ENCODE assay signal across 13 cellular contexts in the genomic region with DNA sequence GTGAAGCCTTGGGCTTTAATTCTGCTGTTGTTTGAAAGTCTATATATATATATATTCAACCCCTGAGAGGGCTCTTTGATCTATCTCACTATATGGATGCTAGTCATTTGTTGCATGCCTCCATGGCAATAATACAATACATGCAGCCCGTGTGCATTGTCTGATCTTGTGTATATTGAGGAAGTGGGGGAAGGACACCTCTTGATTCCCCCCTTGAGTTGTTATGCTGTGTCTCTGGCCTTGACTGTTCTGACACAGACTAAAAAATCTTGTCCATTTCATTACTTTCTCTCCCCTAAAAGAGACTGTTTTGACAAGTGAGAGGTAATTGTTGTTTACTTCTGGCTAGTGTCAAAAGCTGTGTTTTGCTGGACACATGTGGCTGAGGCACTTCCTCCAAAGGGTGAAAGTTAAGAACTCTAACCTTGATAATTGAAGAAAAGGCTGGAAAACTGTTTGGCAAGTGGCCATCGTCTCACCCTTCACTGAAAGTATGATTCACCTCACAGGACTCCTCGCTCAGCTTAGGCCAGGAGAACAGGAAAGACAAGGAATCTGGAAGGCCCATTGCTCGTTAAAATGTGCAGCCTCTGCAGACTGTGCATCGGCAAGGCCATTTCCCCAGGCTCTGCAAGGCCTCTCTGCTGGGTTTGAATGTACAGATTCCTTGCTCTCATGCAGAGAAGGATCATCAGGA.
A peak's percentile ranks its signal among the peaks of the same experiment; 100 is the strongest.
DNase-seq lines count a peak whose midpoint lies in the region; ATAC-seq and TF ChIP-seq lines count a peak whose summit lies in the region.
"Had no signal": no experiment of that assay in that cellular context is flagged by ENCODE, and none has a peak within 500 bp of the region (broad histone marks: within the 10 kb centered on the region; RNA-seq: fewer than 3 reads in every experiment).

No MANE protein-coding gene starts in this region.

- intact Hi-C loops in left colon (cut with DNase I, micrococcal nuclease): no loop called here

- no peaks in the 10 kb centered on the region for H3K36me3 Mint-ChIP-seq in WTC11

- H3K27me3 ChIP-seq in brain microvascular endothelial cell (replicated peaks): no peaks in the 10 kb centered on the region

- no peak overlapping the region for H3K4me3 ChIP-seq in brain microvascular endothelial cell (ENCODE audit: low read depth, low read length)

- no peak overlapping the region for H3K27ac Mint-ChIP-seq in WTC11
- H3K27ac Mint-ChIP-seq: activated T-helper 1 cell treated with anti-CD3 and anti-CD28 coated beads, Interleukin-12 subunit alpha, Interleukin-12 subunit beta, Interleukin-2, Interleukin-4 antibody, amounts not matched to agents 30 ng/mL and 10 ng/mL and 1 ng/mL, durations not matched to agents 14 hours and 24 hours and 36 hours had no signal

- H3K4me1 Mint-ChIP-seq in WTC11: no peaks in the 10 kb centered on the region

- CTCF ChIA-PET in WTC11 (lab: Charles Lee): no interaction called here

- no peak for TF ChIP-seq CTCF in brain microvascular endothelial cell (IDR thresholded peaks at IDR 0.05; ENCODE audit: low read depth, low read length, missing control alignments)
- no peak for TF ChIP-seq CTCF in WTC11 (IDR thresholded peaks at IDR 0.05)

- H3K36me3 ChIP-seq in brain microvascular endothelial cell (replicated peaks): no peaks in the 10 kb centered on the region

- no peak overlapping the region for H3K4me3 Mint-ChIP-seq in WTC11
- H3K4me3 Mint-ChIP-seq: activated T-helper 1 cell treated with anti-CD3 and anti-CD28 coated beads, Interleukin-12 subunit alpha, Interleukin-12 subunit beta, Interleukin-2, Interleukin-4 antibody, amounts not matched to agents 30 ng/mL and 10 ng/mL and 1 ng/mL, durations not matched to agents 14 hours and 24 hours and 36 hours had no signal

- POLR2A ChIA-PET in WTC11 (lab: Charles Lee): no interaction called here

- no peaks in the 10 kb centered on the region for H3K27me3 Mint-ChIP-seq in WTC11 (ENCODE audit: low read depth)

- H3K27ac ChIP-seq in brain microvascular endothelial cell: no peak overlapping the region

- no peaks in the 10 kb centered on the region for H3K9me3 Mint-ChIP-seq in WTC11
- H3K9me3 Mint-ChIP-seq: activated T-helper 1 cell treated with anti-CD3 and anti-CD28 coated beads, Interleukin-12 subunit alpha, Interleukin-12 subunit beta, Interleukin-2, Interleukin-4 antibody, amounts not matched to agents 30 ng/mL and 10 ng/mL and 1 ng/mL, durations not matched to agents 14 hours and 24 hours and 36 hours had no signal

- ATAC-seq in left colon: peak; percentile 98
- ATAC-seq in WTC11: no peak

- in situ Hi-C loops in brain microvascular endothelial cell (cut with HindIII; ENCODE audit: low pct_ligation_motif_present, low sequenced_read_pairs): no loop called here

- peak; percentile 89 for DNase-seq in A172 (ENCODE audit: low spot score)
- peak; percentile 52 for DNase-seq in HS-27A (ENCODE audit: low read depth)
- peak; percentile 78 for DNase-seq in brain microvascular endothelial cell
- peak; percentile 54 to 59 for DNase-seq in left colon
- DNase-seq in Kasumi-1 (lab: John Stamatoyannopoulos, UW): no peak
- no peak for DNase-seq in GDM1 (lab: John Stamatoyannopoulos, UW)
- no peak for DNase-seq in WTC11 (ENCODE audit: low spot score)
- DNase-seq in SHP77 treated with DMSO at 0.1 percent for 48 hours (lab: John Stamatoyannopoulos, UW): no peak
- DNase-seq: effector memory CD4-positive, alpha-beta T cell; GOT3; NCI-H446 treated with DMSO at 0.1 percent for 48 hours; stimulated activated CD4-positive, alpha-beta T cell treated with anti-CD3 and anti-CD28 coated beads, Interleukin-4, amount 100 ng/mL, for 24 hours had no signal

TF ChIP-seq in WTC11, 78 proteins besides CTCF, POLR2A, EP300 and RAD21 (continues in another document):
- TF ChIP-seq, protein P1, sequence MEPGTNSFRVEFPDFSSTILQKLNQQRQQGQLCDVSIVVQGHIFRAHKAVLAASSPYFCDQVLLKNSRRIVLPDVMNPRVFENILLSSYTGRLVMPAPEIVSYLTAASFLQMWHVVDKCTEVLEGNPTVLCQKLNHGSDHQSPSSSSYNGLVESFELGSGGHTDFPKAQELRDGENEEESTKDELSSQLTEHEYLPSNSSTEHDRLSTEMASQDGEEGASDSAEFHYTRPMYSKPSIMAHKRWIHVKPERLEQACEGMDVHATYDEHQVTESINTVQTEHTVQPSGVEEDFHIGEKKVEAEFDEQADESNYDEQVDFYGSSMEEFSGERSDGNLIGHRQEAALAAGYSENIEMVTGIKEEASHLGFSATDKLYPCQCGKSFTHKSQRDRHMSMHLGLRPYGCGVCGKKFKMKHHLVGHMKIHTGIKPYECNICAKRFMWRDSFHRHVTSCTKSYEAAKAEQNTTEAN (CRISPR knock-in tag; IDR thresholded peaks at IDR 0.05): no peak
- TF ChIP-seq, protein P2, sequence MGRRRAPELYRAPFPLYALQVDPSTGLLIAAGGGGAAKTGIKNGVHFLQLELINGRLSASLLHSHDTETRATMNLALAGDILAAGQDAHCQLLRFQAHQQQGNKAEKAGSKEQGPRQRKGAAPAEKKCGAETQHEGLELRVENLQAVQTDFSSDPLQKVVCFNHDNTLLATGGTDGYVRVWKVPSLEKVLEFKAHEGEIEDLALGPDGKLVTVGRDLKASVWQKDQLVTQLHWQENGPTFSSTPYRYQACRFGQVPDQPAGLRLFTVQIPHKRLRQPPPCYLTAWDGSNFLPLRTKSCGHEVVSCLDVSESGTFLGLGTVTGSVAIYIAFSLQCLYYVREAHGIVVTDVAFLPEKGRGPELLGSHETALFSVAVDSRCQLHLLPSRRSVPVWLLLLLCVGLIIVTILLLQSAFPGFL (CRISPR knock-in tag; IDR thresholded peaks at IDR 0.05; ENCODE audit: borderline replicate concordance): no peak
- no peak for TF ChIP-seq JUN (CRISPR knock-in tag; IDR thresholded peaks at IDR 0.05)
- TF ChIP-seq NFE2L1 (CRISPR knock-in tag; IDR thresholded peaks at IDR 0.05): no peak
- TF ChIP-seq EMX1 (CRISPR knock-in tag; IDR thresholded peaks at IDR 0.05): no peak
- no peak for TF ChIP-seq TEAD4 (CRISPR knock-in tag; IDR thresholded peaks at IDR 0.05)
- TF ChIP-seq, protein P3, sequence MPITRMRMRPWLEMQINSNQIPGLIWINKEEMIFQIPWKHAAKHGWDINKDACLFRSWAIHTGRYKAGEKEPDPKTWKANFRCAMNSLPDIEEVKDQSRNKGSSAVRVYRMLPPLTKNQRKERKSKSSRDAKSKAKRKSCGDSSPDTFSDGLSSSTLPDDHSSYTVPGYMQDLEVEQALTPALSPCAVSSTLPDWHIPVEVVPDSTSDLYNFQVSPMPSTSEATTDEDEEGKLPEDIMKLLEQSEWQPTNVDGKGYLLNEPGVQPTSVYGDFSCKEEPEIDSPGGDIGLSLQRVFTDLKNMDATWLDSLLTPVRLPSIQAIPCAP (CRISPR knock-in tag; IDR thresholded peaks at IDR 0.05): no peak
- TF ChIP-seq ZNF219 (CRISPR knock-in tag; IDR thresholded peaks at IDR 0.05; ENCODE audit: borderline replicate concordance): no peak
- TF ChIP-seq, protein P4, sequence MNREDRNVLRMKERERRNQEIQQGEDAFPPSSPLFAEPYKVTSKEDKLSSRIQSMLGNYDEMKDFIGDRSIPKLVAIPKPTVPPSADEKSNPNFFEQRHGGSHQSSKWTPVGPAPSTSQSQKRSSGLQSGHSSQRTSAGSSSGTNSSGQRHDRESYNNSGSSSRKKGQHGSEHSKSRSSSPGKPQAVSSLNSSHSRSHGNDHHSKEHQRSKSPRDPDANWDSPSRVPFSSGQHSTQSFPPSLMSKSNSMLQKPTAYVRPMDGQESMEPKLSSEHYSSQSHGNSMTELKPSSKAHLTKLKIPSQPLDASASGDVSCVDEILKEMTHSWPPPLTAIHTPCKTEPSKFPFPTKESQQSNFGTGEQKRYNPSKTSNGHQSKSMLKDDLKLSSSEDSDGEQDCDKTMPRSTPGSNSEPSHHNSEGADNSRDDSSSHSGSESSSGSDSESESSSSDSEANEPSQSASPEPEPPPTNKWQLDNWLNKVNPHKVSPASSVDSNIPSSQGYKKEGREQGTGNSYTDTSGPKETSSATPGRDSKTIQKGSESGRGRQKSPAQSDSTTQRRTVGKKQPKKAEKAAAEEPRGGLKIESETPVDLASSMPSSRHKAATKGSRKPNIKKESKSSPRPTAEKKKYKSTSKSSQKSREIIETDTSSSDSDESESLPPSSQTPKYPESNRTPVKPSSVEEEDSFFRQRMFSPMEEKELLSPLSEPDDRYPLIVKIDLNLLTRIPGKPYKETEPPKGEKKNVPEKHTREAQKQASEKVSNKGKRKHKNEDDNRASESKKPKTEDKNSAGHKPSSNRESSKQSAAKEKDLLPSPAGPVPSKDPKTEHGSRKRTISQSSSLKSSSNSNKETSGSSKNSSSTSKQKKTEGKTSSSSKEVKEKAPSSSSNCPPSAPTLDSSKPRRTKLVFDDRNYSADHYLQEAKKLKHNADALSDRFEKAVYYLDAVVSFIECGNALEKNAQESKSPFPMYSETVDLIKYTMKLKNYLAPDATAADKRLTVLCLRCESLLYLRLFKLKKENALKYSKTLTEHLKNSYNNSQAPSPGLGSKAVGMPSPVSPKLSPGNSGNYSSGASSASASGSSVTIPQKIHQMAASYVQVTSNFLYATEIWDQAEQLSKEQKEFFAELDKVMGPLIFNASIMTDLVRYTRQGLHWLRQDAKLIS (CRISPR knock-in tag; IDR thresholded peaks at IDR 0.05; ENCODE audit: borderline replicate concordance): no peak
- no peak for TF ChIP-seq ZNF423 (CRISPR knock-in tag; IDR thresholded peaks at IDR 0.05)
- no peak for TF ChIP-seq ZNF396 (CRISPR knock-in tag; IDR thresholded peaks at IDR 0.05; ENCODE audit: borderline replicate concordance)
- no peak for TF ChIP-seq PRRX2 (CRISPR knock-in tag; IDR thresholded peaks at IDR 0.05)
- no peak for TF ChIP-seq KAT7 (CRISPR knock-in tag; IDR thresholded peaks at IDR 0.05; ENCODE audit: borderline replicate concordance)
- no peak for TF ChIP-seq CREM (CRISPR knock-in tag; IDR thresholded peaks at IDR 0.05)
- TF ChIP-seq GABPB1 (CRISPR knock-in tag; IDR thresholded peaks at IDR 0.05): no peak
- TF ChIP-seq ELF4 (CRISPR knock-in tag; IDR thresholded peaks at IDR 0.05; ENCODE audit: low read depth): no peak
- TF ChIP-seq ZNF121 (CRISPR knock-in tag; IDR thresholded peaks at IDR 0.05): no peak
- TF ChIP-seq, protein P5, sequence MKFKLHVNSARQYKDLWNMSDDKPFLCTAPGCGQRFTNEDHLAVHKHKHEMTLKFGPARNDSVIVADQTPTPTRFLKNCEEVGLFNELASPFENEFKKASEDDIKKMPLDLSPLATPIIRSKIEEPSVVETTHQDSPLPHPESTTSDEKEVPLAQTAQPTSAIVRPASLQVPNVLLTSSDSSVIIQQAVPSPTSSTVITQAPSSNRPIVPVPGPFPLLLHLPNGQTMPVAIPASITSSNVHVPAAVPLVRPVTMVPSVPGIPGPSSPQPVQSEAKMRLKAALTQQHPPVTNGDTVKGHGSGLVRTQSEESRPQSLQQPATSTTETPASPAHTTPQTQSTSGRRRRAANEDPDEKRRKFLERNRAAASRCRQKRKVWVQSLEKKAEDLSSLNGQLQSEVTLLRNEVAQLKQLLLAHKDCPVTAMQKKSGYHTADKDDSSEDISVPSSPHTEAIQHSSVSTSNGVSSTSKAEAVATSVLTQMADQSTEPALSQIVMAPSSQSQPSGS (CRISPR knock-in tag; IDR thresholded peaks at IDR 0.05; ENCODE audit: borderline replicate concordance, low read depth): no peak

Comparison
In these comparisons a context has a peak if more than half of its experiments do, and no peak if none do; other contexts are left out.
1. DNase-seq: peak in A172 (single experiment), HS-27A (single experiment), brain microvascular endothelial cell (single experiment) and left colon (2 of 2); none in Kasumi-1 (0 of 2), GDM1 (single experiment), WTC11 (single experiment) and SHP77 treated with DMSO at 0.1 percent for 48 hours (single experiment).